Comparison of ENCODE assay signal across 17 cellular contexts in genomic region chr3:66256806-66257205, GRCh38.
"Had no signal": no experiment of that assay in that cellular context is flagged by ENCODE, and none has a peak within 500 bp of the region (broad histone marks: within the 10 kb centered on the region; RNA-seq: fewer than 3 reads in every experiment).

No MANE protein-coding gene starts in this region.

- H3K9me3 ChIP-seq: adrenal gland, lower lobe of right lung, prostate gland, right atrium auricular region, tibial nerve had no signal

- ATAC-seq: activated CD8-positive, alpha-beta T cell treated with anti-CD3 and anti-CD28 coated beads for 36 hours; left colon; lower lobe of right lung; naive thymus-derived CD8-positive, alpha-beta T cell; stimulated activated naive CD8-positive, alpha-beta T cell treated with anti-CD3 and anti-CD28 coated beads, Interleukin-15, Interleukin-2, amounts not matched to agents 100 U/mL and 50 U/mL, for 24 hours had no signal

- H3K36me3 ChIP-seq: adrenal gland, cardiac muscle cell, prostate gland, right atrium auricular region had no signal

- H3K27me3 Mint-ChIP-seq: activated CD4-positive, alpha-beta T cell treated with anti-CD3 and anti-CD28 coated beads, Interleukin-2, amount 10 ng/mL, durations not matched to agents 24 days and 14 days; activated CD8-positive, alpha-beta T cell treated with anti-CD3 and anti-CD28 coated beads for 36 hours; activated naive CD4-positive, alpha-beta T cell treated with anti-CD3 and anti-CD28 coated beads, Interleukin-2, amount 50 U/mL, for 24 hours had no signal

- H3K27ac Mint-ChIP-seq: activated CD4-positive, alpha-beta T cell treated with anti-CD3 and anti-CD28 coated beads, Interleukin-2, amount 10 ng/mL, durations not matched to agents 24 days and 14 days; activated CD8-positive, alpha-beta T cell treated with anti-CD3 and anti-CD28 coated beads for 36 hours; activated naive CD4-positive, alpha-beta T cell treated with anti-CD3 and anti-CD28 coated beads, Interleukin-2, amount 50 U/mL, for 24 hours; naive thymus-derived CD8-positive, alpha-beta T cell had no signal

- H3K27ac ChIP-seq: adrenal gland, cardiac muscle cell, dorsolateral prefrontal cortex, lower lobe of right lung, prostate gland, right atrium auricular region, tibial nerve had no signal

- DNase-seq: activated CD4-positive, alpha-beta T cell treated with anti-CD3 and anti-CD28 coated beads, Interleukin-2, amount 10 ng/mL, durations not matched to agents 24 days and 14 days; activated CD8-positive, alpha-beta memory T cell treated with anti-CD3 and anti-CD28 coated beads, Interleukin-2, amount 50 U/mL, for 4 hours; activated CD8-positive, alpha-beta T cell treated with anti-CD3 and anti-CD28 coated beads for 36 hours; activated gamma-delta T cell; activated T-cell treated with anti-CD3 and anti-CD28 coated beads, Interleukin-2, amount 50 U/mL, for 48 hours; adrenal gland; dorsolateral prefrontal cortex; islet precursor cell; left colon; lower lobe of right lung; naive thymus-derived CD8-positive, alpha-beta T cell; stimulated activated naive CD8-positive, alpha-beta T cell treated with anti-CD3 and anti-CD28 coated beads, Interleukin-15, Interleukin-2, amounts not matched to agents 100 U/mL and 50 U/mL, for 24 hours had no signal

- H3K27me3 ChIP-seq: adrenal gland, cardiac muscle cell, dorsolateral prefrontal cortex, right atrium auricular region, tibial nerve had no signal

- H3K4me3 Mint-ChIP-seq: activated CD4-positive, alpha-beta T cell treated with anti-CD3 and anti-CD28 coated beads, Interleukin-2, amount 10 ng/mL, durations not matched to agents 24 days and 14 days; activated CD8-positive, alpha-beta T cell treated with anti-CD3 and anti-CD28 coated beads for 36 hours; activated naive CD4-positive, alpha-beta T cell treated with anti-CD3 and anti-CD28 coated beads, Interleukin-2, amount 50 U/mL, for 24 hours; naive thymus-derived CD8-positive, alpha-beta T cell had no signal

- H3K9me3 Mint-ChIP-seq: activated CD4-positive, alpha-beta T cell treated with anti-CD3 and anti-CD28 coated beads, Interleukin-2, amount 10 ng/mL, durations not matched to agents 24 days and 14 days; activated CD8-positive, alpha-beta T cell treated with anti-CD3 and anti-CD28 coated beads for 36 hours; activated naive CD4-positive, alpha-beta T cell treated with anti-CD3 and anti-CD28 coated beads, Interleukin-2, amount 50 U/mL, for 24 hours; naive thymus-derived CD8-positive, alpha-beta T cell had no signal

- H3K4me1 ChIP-seq: adrenal gland, lower lobe of right lung, prostate gland had no signal

- H3K4me3 ChIP-seq: adrenal gland, cardiac muscle cell, dorsolateral prefrontal cortex, lower lobe of right lung, prostate gland, right atrium auricular region, tibial nerve had no signal
